Comparison of ENCODE assay signal across 8 cellular contexts in genomic region chr18:45212186-45213039, GRCh38.
DNase-seq lines count a peak whose midpoint lies in the region; ATAC-seq and TF ChIP-seq lines count a peak whose summit lies in the region.

No MANE protein-coding gene starts in this region.

- POLR2A ChIA-PET in activated CD4-positive, alpha-beta T cell treated with anti-CD3 and anti-CD28 coated beads, Interleukin-2, amount 10 ng/mL, durations not matched to agents 7 days and 5 days (lab: Charles Lee), result no interaction called here

- TF ChIP-seq CTCF in dorsolateral prefrontal cortex (IDR thresholded peaks at IDR 0.05 in 54 of 56, conservative IDR thresholded peaks at IDR 0.05 in 2 of 56; ENCODE audit: low read depth in 1 of 56, partially characterized antibody in 56 of 56), result peak in 55 of 56 donors; percentile 29 to 87 (median 74)

- DNase-seq in COLO668 (lab: John Stamatoyannopoulos, UW; ENCODE audit: unreplicated experiment), result peak; percentile 83
- peak; percentile 57 for DNase-seq in NCI-H526 treated with DMSO at 0.1 percent for 48 hours (lab: John Stamatoyannopoulos, UW)
- DNase-seq in activated CD4-positive, alpha-beta T cell treated with anti-CD3 and anti-CD28 coated beads, Interleukin-2, amount 10 ng/mL, durations not matched to agents 7 days and 5 days, result peak; percentile 83
- peak; percentile 25 to 84 (median 68) for DNase-seq in dorsolateral prefrontal cortex
- DNase-seq in lung microvascular endothelial cell (ENCODE audit: low read depth in 2 of 2), result peak; percentile 79 to 86
- peak; percentile 48 for DNase-seq in stimulated activated CD8-positive, alpha-beta memory T cell treated with anti-CD3 and anti-CD28 coated beads, Interleukin-15, amount 100 ng/mL, for 24 hours (ENCODE audit: low read depth)

- H3K27ac ChIP-seq in dorsolateral prefrontal cortex, result no peak overlapping the region

- peaks cover 18% of the 10 kb centered on the region for H3K27me3 Mint-ChIP-seq in activated CD4-positive, alpha-beta T cell treated with anti-CD3 and anti-CD28 coated beads, Interleukin-2, amount 10 ng/mL, durations not matched to agents 7 days and 5 days

- CTCF ChIA-PET in activated CD4-positive, alpha-beta T cell treated with anti-CD3 and anti-CD28 coated beads, Interleukin-2, amount 10 ng/mL, durations not matched to agents 7 days and 5 days (lab: Charles Lee), result interaction anchor here (0.6 to 1.5 kb wide), 6 partner anchors 16 to 613 kb away, joined by 3 to 4 read pairs (median 3); no protein-coding TSS in a partner anchor

- intact Hi-C loops in dorsolateral prefrontal cortex (cut with DNase I), result loop anchor here in 1 of 2 donors (2.0 kb wide), 1 partner anchor 534 kb away; no protein-coding TSS in a partner anchor

- no peak overlapping the region for H3K27ac Mint-ChIP-seq in activated CD4-positive, alpha-beta T cell treated with anti-CD3 and anti-CD28 coated beads, Interleukin-2, amount 10 ng/mL, durations not matched to agents 7 days and 5 days

- H3K9me3 Mint-ChIP-seq in activated CD4-positive, alpha-beta T cell treated with anti-CD3 and anti-CD28 coated beads, Interleukin-2, amount 10 ng/mL, durations not matched to agents 7 days and 5 days, result no peaks in the 10 kb centered on the region

- H3K36me3 Mint-ChIP-seq in activated CD4-positive, alpha-beta T cell treated with anti-CD3 and anti-CD28 coated beads, Interleukin-2, amount 10 ng/mL, durations not matched to agents 7 days and 5 days (ENCODE audit: low read depth), result no peaks in the 10 kb centered on the region

- no peak overlapping the region for H3K4me3 Mint-ChIP-seq in activated CD4-positive, alpha-beta T cell treated with anti-CD3 and anti-CD28 coated beads, Interleukin-2, amount 10 ng/mL, durations not matched to agents 7 days and 5 days

- H3K27me3 ChIP-seq in dorsolateral prefrontal cortex, result no peaks in the 10 kb centered on the region

- no peak overlapping the region for H3K4me3 ChIP-seq in dorsolateral prefrontal cortex

- no peaks in the 10 kb centered on the region for H3K4me1 Mint-ChIP-seq in activated CD4-positive, alpha-beta T cell treated with anti-CD3 and anti-CD28 coated beads, Interleukin-2, amount 10 ng/mL, durations not matched to agents 7 days and 5 days

- peak; percentile 99 for ATAC-seq in GM19467 (IDR thresholded peaks at IDR 0.05; ENCODE audit: unreplicated experiment)
- peak; percentile 99 for ATAC-seq in HG03521 (IDR thresholded peaks at IDR 0.05; ENCODE audit: unreplicated experiment)
